In genomic region chr1:172449585-172450523, GRCh38 we compare ENCODE assay signal across 8 cellular contexts. TPM values are rescaled to one million over a fixed set of nuclear protein-coding genes. Genes with fewer than 3 reads are reported as not detected.
DNase-seq lines count a peak whose midpoint lies in the region; ATAC-seq and TF ChIP-seq lines count a peak whose summit lies in the region.

No MANE protein-coding gene starts in this region.

- peak; percentile 46 for DNase-seq in CMK (ENCODE audit: low read depth)
- peak; percentile 60 for DNase-seq in NCI-H510A treated with DMSO at 0.1 percent for 48 hours (lab: John Stamatoyannopoulos, UW)
- DNase-seq in activated CD8-positive, alpha-beta memory T cell treated with anti-CD3 and anti-CD28 coated beads, Interleukin-2, amount 10 ng/mL, durations not matched to agents 7 days and 5 days, result peak; percentile 60
- peak; percentile 61 for DNase-seq in fibroblast of villous mesenchyme (ENCODE audit: low read depth)
- DNase-seq in nephron progenitor cell, result peak; percentile 56
- no peak for DNase-seq in DMS79 (lab: John Stamatoyannopoulos, UW)

- H3K36me3 Mint-ChIP-seq in activated CD8-positive, alpha-beta memory T cell treated with anti-CD3 and anti-CD28 coated beads, Interleukin-2, amount 10 ng/mL, durations not matched to agents 7 days and 5 days, result no peaks in the 10 kb centered on the region
- no peaks in the 10 kb centered on the region for H3K36me3 Mint-ChIP-seq in nephron progenitor cell (ENCODE audit: low read depth)

- no peaks in the 10 kb centered on the region for H3K27me3 Mint-ChIP-seq in activated CD8-positive, alpha-beta memory T cell treated with anti-CD3 and anti-CD28 coated beads, Interleukin-2, amount 10 ng/mL, durations not matched to agents 7 days and 5 days
- peaks cover 8% of the 10 kb centered on the region for H3K27me3 Mint-ChIP-seq in nephron progenitor cell (ENCODE audit: low read depth, poor library complexity)

- no peaks in the 10 kb centered on the region for H3K9me3 Mint-ChIP-seq in activated CD8-positive, alpha-beta memory T cell treated with anti-CD3 and anti-CD28 coated beads, Interleukin-2, amount 10 ng/mL, durations not matched to agents 7 days and 5 days (ENCODE audit: low read depth)
- H3K9me3 Mint-ChIP-seq in nephron progenitor cell, result no peaks in the 10 kb centered on the region

- CTCF ChIA-PET in activated CD8-positive, alpha-beta memory T cell treated with anti-CD3 and anti-CD28 coated beads, Interleukin-2, amount 10 ng/mL, durations not matched to agents 7 days and 5 days (lab: Charles Lee), result interaction anchor here (0.6 to 1.9 kb wide), 11 partner anchors 8 to 279 kb away, joined by 3 to 6 read pairs (median 4); no protein-coding TSS in a partner anchor

- TF ChIP-seq CTCF in fibroblast of villous mesenchyme (IDR thresholded peaks at IDR 0.05; ENCODE audit: insufficient read depth, low read depth, low read length), result peak; percentile 96
- peak; percentile 85 for TF ChIP-seq CTCF in nephron progenitor cell (IDR thresholded peaks at IDR 0.05)

- ATAC-seq in GM18867 (IDR thresholded peaks at IDR 0.05; ENCODE audit: unreplicated experiment) (peak; percentile 92), HG03066 (IDR thresholded peaks at IDR 0.05; ENCODE audit: low read depth, unreplicated experiment) (peak; percentile 95)
- ATAC-seq in activated CD8-positive, alpha-beta memory T cell treated with anti-CD3 and anti-CD28 coated beads, Interleukin-2, amount 10 ng/mL, durations not matched to agents 7 days and 5 days, result peak; percentile 82

- H3K4me3 Mint-ChIP-seq in activated CD8-positive, alpha-beta memory T cell treated with anti-CD3 and anti-CD28 coated beads, Interleukin-2, amount 10 ng/mL, durations not matched to agents 7 days and 5 days, result no peak overlapping the region
- H3K4me3 Mint-ChIP-seq in nephron progenitor cell, result no peak overlapping the region

- peaks cover 29% of the 10 kb centered on the region for H3K4me1 Mint-ChIP-seq in activated CD8-positive, alpha-beta memory T cell treated with anti-CD3 and anti-CD28 coated beads, Interleukin-2, amount 10 ng/mL, durations not matched to agents 7 days and 5 days
- peaks cover 38% of the 10 kb centered on the region for H3K4me1 Mint-ChIP-seq in nephron progenitor cell

- H3K4me3 ChIP-seq in fibroblast of villous mesenchyme (ENCODE audit: low read depth, low read length), result no peak overlapping the region

- peak overlapping the region; percentile 51 for H3K27ac Mint-ChIP-seq in activated CD8-positive, alpha-beta memory T cell treated with anti-CD3 and anti-CD28 coated beads, Interleukin-2, amount 10 ng/mL, durations not matched to agents 7 days and 5 days
- H3K27ac Mint-ChIP-seq in nephron progenitor cell, result no peak overlapping the region

RNA-seq across cellular contexts. Expression of gene PIGC, which starts 6.0 kb away (rescaled TPM):
- total RNA-seq in activated CD8-positive, alpha-beta memory T cell treated with anti-CD3 and anti-CD28 coated beads, Interleukin-2, amount 10 ng/mL, durations not matched to agents 7 days and 5 days, result 10 to 100 TPM; 20.9 to 23.8 TPM
- 16.4 and 18.4 TPM in 2 replicates for total RNA-seq in fibroblast of villous mesenchyme

RNA-seq across cellular contexts. Expression of gene C1orf105, which starts 29.4 kb away (rescaled TPM):
- not detected for total RNA-seq in activated CD8-positive, alpha-beta memory T cell treated with anti-CD3 and anti-CD28 coated beads, Interleukin-2, amount 10 ng/mL, durations not matched to agents 7 days and 5 days
- total RNA-seq in fibroblast of villous mesenchyme, result not detected in 2 replicates
